Comparison of ENCODE assay signal across 1 cellular context in genomic region chr22:41447435-41448188, GRCh38.
TF ChIP-seq lines count a peak whose summit lies in the region.

No MANE protein-coding gene starts in this region.

TF ChIP-seq in H1, 55 proteins besides CTCF, POLR2A, EP300 and RAD21:
- TF ChIP-seq TEAD4 (IDR thresholded peaks at IDR 0.05; ENCODE audit: low read depth, low read length) (no peak), CHD1 (IDR thresholded peaks at IDR 0.05; ENCODE audit: low read depth, low read length) (0 out of 2 replicates have a peak, but pooled peaks have one; percentile 8), SIX5 (IDR thresholded peaks at IDR 0.05; ENCODE audit: low read depth, low read length) (no peak), GABPA (IDR thresholded peaks at IDR 0.05; ENCODE audit: borderline replicate concordance, insufficient read depth, low read length) (no peak), SP2 (IDR thresholded peaks at IDR 0.05; ENCODE audit: low read length) (no peak), SP1 (IDR thresholded peaks at IDR 0.05; ENCODE audit: low read depth, low read length) (no peak), NRF1 (IDR thresholded peaks at IDR 0.05; ENCODE audit: low read depth, low read length) (peak; percentile 72), YY1 (IDR thresholded peaks at IDR 0.05; ENCODE audit: low read depth, low read length) (no peak), HDAC6 (IDR thresholded peaks at IDR 0.05; ENCODE audit: low read depth, low read length) (no peak), PHF8 (conservative IDR thresholded peaks at IDR 0.05; ENCODE audit: low read depth, low read length) (peak; percentile 67), TBP (IDR thresholded peaks at IDR 0.05; ENCODE audit: low read depth, low read length) (no peak), TAF1 (IDR thresholded peaks at IDR 0.05; ENCODE audit: low read depth, low read length) (peak; percentile 78; the same call in 1 of the 2 replicates), KDM1A (IDR thresholded peaks at IDR 0.05; ENCODE audit: borderline replicate concordance, low read length) (no peak), HDAC2 (IDR thresholded peaks at IDR 0.05; ENCODE audit: borderline replicate concordance in 1 of 2, low read depth in 2 of 2, low read length in 2 of 2) (no peak), RBBP5 (IDR thresholded peaks at IDR 0.05; ENCODE audit: borderline replicate concordance, low read depth, low read length) (0 out of 2 replicates have a peak, but pooled peaks have one; percentile 1), RFX5 (IDR thresholded peaks at IDR 0.05; ENCODE audit: borderline replicate concordance, low read depth, low read length) (no peak), EZH2 (IDR thresholded peaks at IDR 0.05; ENCODE audit: low read depth, low read length, severe bottlenecking) (no peak), RXRA (IDR thresholded peaks at IDR 0.05; ENCODE audit: insufficient read depth, low read depth, low read length) (no peak), EGR1 (IDR thresholded peaks at IDR 0.05; ENCODE audit: borderline replicate concordance, low read depth, low read length) (no peak), TAF7 (optimal IDR thresholded peaks at IDR 0.05; ENCODE audit: borderline replicate concordance, low read depth, low read length) (no peak), POLR2AphosphoS5 (IDR thresholded peaks at IDR 0.05; ENCODE audit: low read depth, low read length) (peak; percentile 6), USF2 (IDR thresholded peaks at IDR 0.05; ENCODE audit: low read length) (no peak)
TF ChIP-seq in H1: peak in this region for 6.
